Comparison of ENCODE assay signal across 11 cellular contexts in genomic region chr7:77455334-77455733, GRCh38. TPM values are rescaled to one million over a fixed set of nuclear protein-coding genes. Genes with fewer than 3 reads are reported as not detected.
DNase-seq lines count a peak whose midpoint lies in the region; ATAC-seq, FAIRE-seq and TF ChIP-seq lines count a peak whose summit lies in the region.
"Had no signal": no experiment of that assay in that cellular context is flagged by ENCODE, and none has a peak within 500 bp of the region (broad histone marks: within the 10 kb centered on the region; RNA-seq: fewer than 3 reads in every experiment).

No MANE protein-coding gene starts in this region.

- H3K27ac Mint-ChIP-seq in stimulated activated memory B cell treated with anti-CD40 and anti-IgM and Interleukin-4, amounts not matched to agents 10 μg/mL and 1 μg/mL and 100 μg/mL, for 72 hours, result no peak overlapping the region
- H3K27ac Mint-ChIP-seq: natural killer cell had no signal

- no peaks in the 10 kb centered on the region for H3K36me3 ChIP-seq in bronchial epithelial cell (ENCODE audit: control insufficient read depth, insufficient read depth, low read length)
- H3K36me3 ChIP-seq in ovary, result no peaks in the 10 kb centered on the region
- H3K36me3 ChIP-seq: Peyer's patch had no signal

- peaks cover 23% of the 10 kb centered on the region for H3K4me1 Mint-ChIP-seq in stimulated activated memory B cell treated with anti-CD40 and anti-IgM and Interleukin-4, amounts not matched to agents 10 μg/mL and 1 μg/mL and 100 μg/mL, for 72 hours

- no peak for TF ChIP-seq EP300 in ovary (IDR thresholded peaks at IDR 0.05)

- TF ChIP-seq CTCF in bronchial epithelial cell (IDR thresholded peaks at IDR 0.05; ENCODE audit: insufficient read depth, low read length, severe bottlenecking) (no peak), ovary (IDR thresholded peaks at IDR 0.05) (no peak)

- peak; percentile 69 for DNase-seq in A172 (ENCODE audit: low spot score)
- DNase-seq in HS-5 (ENCODE audit: low read depth), result peak; percentile 67
- peak; percentile 92 for DNase-seq in bronchial epithelial cell (ENCODE audit: low read depth)
- peak; percentile 93 for DNase-seq in iris pigment epithelial cell (ENCODE audit: low read depth)
- DNase-seq in NCI-H524 treated with DMSO at 0.1 percent for 48 hours (lab: John Stamatoyannopoulos, UW), result no peak
- no peak for DNase-seq in ovary
- DNase-seq in stimulated activated CD4-positive, alpha-beta T cell treated with anti-CD3 and anti-CD28 coated beads, Interleukin-4, amount 100 ng/mL, for 4 hours, result no peak
- DNase-seq: natural killer cell, Peyer's patch had no signal

- no peaks in the 10 kb centered on the region for H3K4me1 ChIP-seq in ovary (ENCODE audit: insufficient read depth)
- H3K4me1 ChIP-seq: Peyer's patch had no signal

- TF ChIP-seq POLR2A in ovary (IDR thresholded peaks at IDR 0.05), result no peak

- no peaks in the 10 kb centered on the region for H3K27me3 Mint-ChIP-seq in stimulated activated memory B cell treated with anti-CD40 and anti-IgM and Interleukin-4, amounts not matched to agents 10 μg/mL and 1 μg/mL and 100 μg/mL, for 72 hours

- H3K9me3 ChIP-seq in ovary, result no peaks in the 10 kb centered on the region
- H3K9me3 ChIP-seq: Peyer's patch had no signal

- intact Hi-C loops in ovary (cut with DNase I), result no loop called here

- no peak overlapping the region for H3K4me3 ChIP-seq in bronchial epithelial cell (ENCODE audit: low read depth, low read length)
- H3K4me3 ChIP-seq in ovary, result no peak overlapping the region
- H3K4me3 ChIP-seq: Peyer's patch had no signal

- H3K27ac ChIP-seq in ovary, result no peak overlapping the region
- H3K27ac ChIP-seq: KMS-11, Peyer's patch had no signal

- H3K27me3 ChIP-seq in bronchial epithelial cell (ENCODE audit: control insufficient read depth, insufficient read depth, low read length) (no peaks in the 10 kb centered on the region), ovary (no peaks in the 10 kb centered on the region)
- H3K27me3 ChIP-seq: Peyer's patch had no signal

- no peak overlapping the region for H3K4me3 Mint-ChIP-seq in stimulated activated memory B cell treated with anti-CD40 and anti-IgM and Interleukin-4, amounts not matched to agents 10 μg/mL and 1 μg/mL and 100 μg/mL, for 72 hours
- H3K4me3 Mint-ChIP-seq: natural killer cell had no signal

- no peak for FAIRE-seq in bronchial epithelial cell (lab: Jason Lieb, UNC)

- WGBS in ovary, 3 donors, result 82 to 88% (median 83%) methylated on average over 3 of the region's 3 CpGs

- H3K9me3 Mint-ChIP-seq in stimulated activated memory B cell treated with anti-CD40 and anti-IgM and Interleukin-4, amounts not matched to agents 10 μg/mL and 1 μg/mL and 100 μg/mL, for 72 hours, result no peaks in the 10 kb centered on the region
- H3K9me3 Mint-ChIP-seq: natural killer cell had no signal

- H3K36me3 Mint-ChIP-seq in stimulated activated memory B cell treated with anti-CD40 and anti-IgM and Interleukin-4, amounts not matched to agents 10 μg/mL and 1 μg/mL and 100 μg/mL, for 72 hours, result no peaks in the 10 kb centered on the region
- H3K36me3 Mint-ChIP-seq: natural killer cell had no signal

- ATAC-seq in stimulated activated memory B cell treated with anti-CD40 and anti-IgM and Interleukin-4, amounts not matched to agents 10 μg/mL and 1 μg/mL and 100 μg/mL, for 72 hours, result no peak
- ATAC-seq: natural killer cell had no signal

RNA-seq across cellular contexts. Expression of gene GSAP, which starts 39.2 kb away (rescaled TPM):
- total RNA-seq in A172 (2014; rRNA removed; shearing (Covaris generic)), result 9.6 and 13.7 TPM in 2 replicates
- total RNA-seq in bronchial epithelial cell, result 10.3 and 20.4 TPM in 2 replicates
- 10 to 100 TPM in 4 of 7 donors, 1 to 10 TPM in 3; 7.4 to 19.4 (median 11.2) TPM for total RNA-seq in ovary
- polyA plus RNA-seq in ovary, result 10 to 100 TPM in 1 of 2 donors, 1 to 10 TPM in 1; 4.0 to 11.2 TPM

Comparison
In these comparisons a context has a peak if more than half of its experiments do, and no peak if none do; other contexts are left out.
1. DNase-seq: peak in A172 (single experiment), HS-5 (single experiment), bronchial epithelial cell (single experiment) and iris pigment epithelial cell (single experiment); none in NCI-H524 treated with DMSO at 0.1 percent for 48 hours (single experiment), ovary (0 of 5) and stimulated activated CD4-positive, alpha-beta T cell treated with anti-CD3 and anti-CD28 coated beads, Interleukin-4, amount 100 ng/mL, for 4 hours (0 of 2).